In genomic region chr17:42009170-42009569, GRCh38 we compare ENCODE assay signal across 1 cellular context.
TF ChIP-seq lines count a peak whose summit lies in the region.

No MANE protein-coding gene starts in this region.

TF ChIP-seq in H1, 55 proteins besides CTCF, POLR2A, EP300 and RAD21:
- TF ChIP-seq EGR1 (IDR thresholded peaks at IDR 0.05; ENCODE audit: borderline replicate concordance, low read depth, low read length) = no peak
- TF ChIP-seq HDAC2 (IDR thresholded peaks at IDR 0.05; ENCODE audit: borderline replicate concordance in 1 of 2, low read depth in 2 of 2, low read length in 2 of 2) = no peak
- no peak for TF ChIP-seq GTF2F1 (IDR thresholded peaks at IDR 0.05; ENCODE audit: borderline replicate concordance, low read depth, low read length)
- no peak for TF ChIP-seq CBX5 (IDR thresholded peaks at IDR 0.05; ENCODE audit: low read depth, low read length)
- TF ChIP-seq ZNF274 (IDR thresholded peaks at IDR 0.05; ENCODE audit: borderline replicate concordance, extremely low read depth, low read length) = no peak
- TF ChIP-seq SP2 (IDR thresholded peaks at IDR 0.05; ENCODE audit: low read length) = no peak
- no peak for TF ChIP-seq MAX (IDR thresholded peaks at IDR 0.05)
- no peak for TF ChIP-seq SIRT6 (IDR thresholded peaks at IDR 0.05; ENCODE audit: low read length)
- TF ChIP-seq RXRA (IDR thresholded peaks at IDR 0.05; ENCODE audit: insufficient read depth, low read depth, low read length) = no peak
- TF ChIP-seq KDM1A (IDR thresholded peaks at IDR 0.05; ENCODE audit: borderline replicate concordance, low read length) = no peak
- no peak for TF ChIP-seq TEAD4 (IDR thresholded peaks at IDR 0.05; ENCODE audit: low read depth, low read length)
- no peak for TF ChIP-seq CHD1 (IDR thresholded peaks at IDR 0.05; ENCODE audit: low read depth, low read length)
- TF ChIP-seq SIX5 (IDR thresholded peaks at IDR 0.05; ENCODE audit: low read depth, low read length) = no peak
- TF ChIP-seq TCF12 (IDR thresholded peaks at IDR 0.05; ENCODE audit: low read depth, low read length) = no peak
- TF ChIP-seq CBX8 (IDR thresholded peaks at IDR 0.05; ENCODE audit: borderline replicate concordance, low read depth, low read length) = no peak
